ENCODE assay signal across 1 cellular context in genomic region chr17:14311186-14311705, GRCh38.
TF ChIP-seq lines count a peak whose summit lies in the region.

No MANE protein-coding gene starts in this region.

TF ChIP-seq in WTC11, 78 proteins besides CTCF, POLR2A, EP300 and RAD21 (continued from another document):
- no peak for TF ChIP-seq FOXP4 (CRISPR knock-in tag; IDR thresholded peaks at IDR 0.05)
- TF ChIP-seq, protein P1, sequence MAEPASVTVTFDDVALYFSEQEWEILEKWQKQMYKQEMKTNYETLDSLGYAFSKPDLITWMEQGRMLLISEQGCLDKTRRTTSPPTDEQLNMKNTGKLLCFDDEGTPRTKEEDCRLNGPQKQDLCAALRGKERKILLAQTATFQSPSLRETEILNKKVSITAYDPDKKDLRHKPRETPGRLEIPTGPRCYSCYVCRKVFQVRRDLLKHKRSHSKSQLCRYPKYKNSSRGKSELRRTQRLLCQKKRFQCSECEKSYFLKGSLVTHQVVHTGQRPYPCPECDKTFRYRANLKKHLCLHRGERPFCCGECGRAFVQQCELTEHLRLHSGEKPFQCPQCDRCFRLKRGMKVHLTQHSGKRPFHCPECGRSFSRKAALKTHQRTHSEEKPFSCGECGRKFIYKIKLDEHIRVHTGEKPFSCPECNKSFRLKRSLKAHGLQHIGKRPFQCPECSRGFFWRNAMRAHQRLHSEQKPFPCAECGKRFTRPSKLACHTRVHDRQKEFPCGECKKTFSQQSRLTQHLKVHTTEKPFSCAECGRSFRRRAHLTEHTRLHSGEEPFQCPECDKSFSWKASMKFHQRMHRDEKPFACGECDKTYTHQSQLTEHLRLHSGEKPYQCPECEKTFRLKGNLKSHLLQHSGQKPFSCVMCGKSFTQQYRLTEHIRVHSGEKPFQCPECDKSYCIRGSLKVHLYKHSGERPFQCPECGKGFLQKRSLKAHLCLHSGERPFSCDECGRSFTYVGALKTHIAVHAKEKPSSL (CRISPR knock-in tag; conservative IDR thresholded peaks at IDR 0.05), result no peak
- no peak for TF ChIP-seq SMAD3 (CRISPR knock-in tag; IDR thresholded peaks at IDR 0.05; ENCODE audit: borderline replicate concordance)
